ENCODE assay signal across 16 cellular contexts in the genomic region with DNA sequence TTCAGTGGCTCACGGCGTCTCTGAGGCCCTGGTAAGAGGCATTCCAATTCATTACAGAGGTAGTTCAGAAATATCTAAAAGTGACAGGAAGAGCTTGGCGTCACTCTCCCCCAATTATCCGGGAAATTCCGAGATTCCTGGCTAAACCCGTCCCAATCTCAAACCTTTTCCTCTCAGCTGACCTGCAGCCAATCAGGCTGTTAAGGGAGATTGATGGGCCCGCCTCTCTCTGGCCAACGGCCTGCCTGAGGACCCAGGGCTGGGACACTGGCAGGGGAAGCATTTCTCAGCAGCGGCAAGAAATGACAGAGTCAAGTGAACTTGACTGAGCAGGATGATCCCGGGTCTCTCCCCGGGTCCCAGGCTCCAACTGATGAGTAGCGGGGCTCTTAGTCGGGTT.
"Had no signal": no experiment of that assay in that cellular context is flagged by ENCODE, and none has a peak within 500 bp of the region (broad histone marks: within the 10 kb centered on the region; RNA-seq: fewer than 3 reads in every experiment).

No MANE protein-coding gene starts in this region.

- H3K9me3 Mint-ChIP-seq: activated naive CD8-positive, alpha-beta T cell treated with anti-CD3 and anti-CD28 coated beads, Interleukin-2, amount 50 U/mL, for 24 hours; activated T-helper 1 cell treated with anti-CD3 and anti-CD28 coated beads, Interleukin-12 subunit alpha, Interleukin-12 subunit beta, Interleukin-2, Interleukin-4 antibody, amounts not matched to agents 30 ng/mL and 10 ng/mL and 1 ng/mL, durations not matched to agents 14 hours and 24 hours and 36 hours; neural crest cell had no signal

- H3K36me3 ChIP-seq: ascending aorta, cardiac muscle cell, left lung, SJSA1 had no signal

- H3K4me1 Mint-ChIP-seq: activated CD4-positive, alpha-beta T cell treated with anti-CD3 and anti-CD28 coated beads for 36 hours; activated naive CD8-positive, alpha-beta T cell treated with anti-CD3 and anti-CD28 coated beads, Interleukin-2, amount 50 U/mL, for 24 hours had no signal

- H3K27me3 Mint-ChIP-seq: activated CD4-positive, alpha-beta T cell treated with anti-CD3 and anti-CD28 coated beads for 36 hours; activated naive CD8-positive, alpha-beta T cell treated with anti-CD3 and anti-CD28 coated beads, Interleukin-2, amount 50 U/mL, for 24 hours had no signal

- H3K4me3 ChIP-seq: ascending aorta, cardiac muscle cell, coronary artery, left lung, SJSA1, smooth muscle cell had no signal

- H3K9me3 ChIP-seq: ascending aorta, left lung had no signal

- H3K27ac ChIP-seq: ascending aorta, cardiac muscle cell, epithelial cell of prostate, left lung, SJSA1 had no signal

- H3K4me2 ChIP-seq: smooth muscle cell had no signal

- ATAC-seq: activated CD4-positive, alpha-beta T cell treated with anti-CD3 and anti-CD28 coated beads for 36 hours; activated CD8-positive, alpha-beta T cell treated with anti-CD3 and anti-CD28 coated beads, Interleukin-2, amount 10 ng/mL, durations not matched to agents 7 days and 5 days; activated naive CD8-positive, alpha-beta T cell treated with anti-CD3 and anti-CD28 coated beads, Interleukin-2, amount 50 U/mL, for 24 hours; left lung had no signal

- H3K27me3 ChIP-seq: cardiac muscle cell, SJSA1 had no signal

- DNase-seq: activated CD4-positive, alpha-beta T cell treated with anti-CD3 and anti-CD28 coated beads for 36 hours; activated CD8-positive, alpha-beta T cell treated with anti-CD3 and anti-CD28 coated beads, Interleukin-2, amount 10 ng/mL, durations not matched to agents 7 days and 5 days; activated naive CD4-positive, alpha-beta T cell; activated naive CD8-positive, alpha-beta T cell treated with anti-CD3 and anti-CD28 coated beads, Interleukin-2, amount 50 U/mL, for 24 hours; effector memory CD4-positive, alpha-beta T cell; T1000; trophoblast cell had no signal

- H3K4me3 Mint-ChIP-seq: activated CD4-positive, alpha-beta T cell treated with anti-CD3 and anti-CD28 coated beads for 36 hours; activated CD8-positive, alpha-beta T cell treated with anti-CD3 and anti-CD28 coated beads, Interleukin-2, amount 10 ng/mL, durations not matched to agents 7 days and 5 days; activated naive CD8-positive, alpha-beta T cell treated with anti-CD3 and anti-CD28 coated beads, Interleukin-2, amount 50 U/mL, for 24 hours; activated T-helper 1 cell treated with anti-CD3 and anti-CD28 coated beads, Interleukin-12 subunit alpha, Interleukin-12 subunit beta, Interleukin-2, Interleukin-4 antibody, amounts not matched to agents 30 ng/mL and 10 ng/mL and 1 ng/mL, durations not matched to agents 14 hours and 24 hours and 36 hours; neural crest cell had no signal

- H3K4me1 ChIP-seq: ascending aorta, left lung, SJSA1 had no signal

- H3K27ac Mint-ChIP-seq: activated CD4-positive, alpha-beta T cell treated with anti-CD3 and anti-CD28 coated beads for 36 hours; activated CD8-positive, alpha-beta T cell treated with anti-CD3 and anti-CD28 coated beads, Interleukin-2, amount 10 ng/mL, durations not matched to agents 7 days and 5 days; activated naive CD8-positive, alpha-beta T cell treated with anti-CD3 and anti-CD28 coated beads, Interleukin-2, amount 50 U/mL, for 24 hours; activated T-helper 1 cell treated with anti-CD3 and anti-CD28 coated beads, Interleukin-12 subunit alpha, Interleukin-12 subunit beta, Interleukin-2, Interleukin-4 antibody, amounts not matched to agents 30 ng/mL and 10 ng/mL and 1 ng/mL, durations not matched to agents 14 hours and 24 hours and 36 hours had no signal
